ENCODE assay signal across 27 cellular contexts in genomic region chr7:40598915-40599314, GRCh38.
DNase-seq lines count a peak whose midpoint lies in the region; ATAC-seq and TF ChIP-seq lines count a peak whose summit lies in the region.
"Had no signal": no experiment of that assay in that cellular context is flagged by ENCODE, and none has a peak within 500 bp of the region (broad histone marks: within the 10 kb centered on the region; RNA-seq: fewer than 3 reads in every experiment).

No MANE protein-coding gene starts in this region.

- no peak for DNase-seq in CD14-positive monocyte (ENCODE audit: low spot score)
- DNase-seq in KBM-7: peak; percentile 77
- DNase-seq in NOMO-1 treated with DMSO at 0.1 percent for 48 hours (lab: John Stamatoyannopoulos, UW; ENCODE audit: unreplicated experiment): peak; percentile 84
- no peak for DNase-seq in activated naive CD8-positive, alpha-beta T cell treated with anti-CD3 and anti-CD28 coated beads, Interleukin-2, amount 10 ng/mL, durations not matched to agents 7 days and 5 days
- no peak for DNase-seq in activated T-cell treated with anti-CD3 and anti-CD28 coated beads, Interleukin-2, amount 50 U/mL, for 24 hours
- DNase-seq in omental fat pad (ENCODE audit: low spot score): no peak
- DNase-seq: activated CD4-positive, alpha-beta T cell treated with anti-CD3 and anti-CD28 coated beads, Interleukin-2, amount 50 U/mL, for 1 hour; aorta; COR-L47; effector CD8-positive, alpha-beta T cell; HCEC 1CT; left ventricle myocardium superior; NCI-H1417 treated with DMSO at 0.1 percent for 48 hours; NCI-H2081; NCI-H345; NCI-H748 treated with DMSO at 0.1 percent for 48 hours; retina; transverse colon; WERI-Rb-1 had no signal

- in situ Hi-C loops in KBM-7 (cut with MboI; ENCODE audit: low pct_unique_long_range_greater_than_20kb, low sequenced_read_pairs): no loop called here

- POLR2A ChIA-PET in activated naive CD8-positive, alpha-beta T cell treated with anti-CD3 and anti-CD28 coated beads, Interleukin-2, amount 10 ng/mL, durations not matched to agents 7 days and 5 days (lab: Charles Lee): no interaction called here

- no peaks in the 10 kb centered on the region for H3K36me3 Mint-ChIP-seq in CD14-positive monocyte
- H3K36me3 Mint-ChIP-seq in activated naive CD8-positive, alpha-beta T cell treated with anti-CD3 and anti-CD28 coated beads, Interleukin-2, amount 10 ng/mL, durations not matched to agents 7 days and 5 days: no peaks in the 10 kb centered on the region
- no peaks in the 10 kb centered on the region for H3K36me3 Mint-ChIP-seq in activated T-cell treated with anti-CD3 and anti-CD28 coated beads, Interleukin-2, amount 50 U/mL, for 24 hours (ENCODE audit: low read depth)

- ATAC-seq in activated naive CD8-positive, alpha-beta T cell treated with anti-CD3 and anti-CD28 coated beads, Interleukin-2, amount 10 ng/mL, durations not matched to agents 7 days and 5 days (ENCODE audit: low read depth): peak; percentile 39
- ATAC-seq in HG02852 (IDR thresholded peaks at IDR 0.05; ENCODE audit: unreplicated experiment): no peak
- no peak for ATAC-seq in GM19328 (IDR thresholded peaks at IDR 0.05; ENCODE audit: unreplicated experiment)
- no peak for ATAC-seq in omental fat pad (ENCODE audit: low FRiP score)
- ATAC-seq: left ventricle myocardium superior, Right ventricle myocardium inferior, SK-N-SH treated with all-trans-retinoic acid at 6 μM for 48 hours had no signal

- peaks cover 26% of the 10 kb centered on the region for H3K4me1 Mint-ChIP-seq in CD14-positive monocyte
- peaks cover 11% of the 10 kb centered on the region for H3K4me1 Mint-ChIP-seq in activated naive CD8-positive, alpha-beta T cell treated with anti-CD3 and anti-CD28 coated beads, Interleukin-2, amount 10 ng/mL, durations not matched to agents 7 days and 5 days
- H3K4me1 Mint-ChIP-seq in activated T-cell treated with anti-CD3 and anti-CD28 coated beads, Interleukin-2, amount 50 U/mL, for 24 hours (ENCODE audit: low read depth): peaks cover 11% of the 10 kb centered on the region

- peak overlapping the region; percentile 48 to 80 for H3K4me3 Mint-ChIP-seq in CD14-positive monocyte
- peak overlapping the region; percentile 41 for H3K4me3 Mint-ChIP-seq in activated naive CD8-positive, alpha-beta T cell treated with anti-CD3 and anti-CD28 coated beads, Interleukin-2, amount 10 ng/mL, durations not matched to agents 7 days and 5 days
- no peak overlapping the region for H3K4me3 Mint-ChIP-seq in activated T-cell treated with anti-CD3 and anti-CD28 coated beads, Interleukin-2, amount 50 U/mL, for 24 hours
- H3K4me3 Mint-ChIP-seq: activated naive CD4-positive, alpha-beta T cell treated with anti-CD3 and anti-CD28 coated beads, Interleukin-2, amount 50 U/mL, for 24 hours; B cell; mesothelial cell of epicardium; T-helper 2 cell treated with Interferon-gamma antibody and Interleukin-4, amounts not matched to agents 5 μg/mL and 100 μg/mL, for 36 hours had no signal

- H3K27me3 Mint-ChIP-seq in CD14-positive monocyte (ENCODE audit: low read depth in 3 of 3): peaks cover 0 to 2% (median 0%) of the 10 kb centered on the region in 3 donors
- H3K27me3 Mint-ChIP-seq in activated naive CD8-positive, alpha-beta T cell treated with anti-CD3 and anti-CD28 coated beads, Interleukin-2, amount 10 ng/mL, durations not matched to agents 7 days and 5 days: peaks cover 22% of the 10 kb centered on the region
- H3K27me3 Mint-ChIP-seq in activated T-cell treated with anti-CD3 and anti-CD28 coated beads, Interleukin-2, amount 50 U/mL, for 24 hours: no peaks in the 10 kb centered on the region
- H3K27me3 Mint-ChIP-seq: activated naive CD4-positive, alpha-beta T cell treated with anti-CD3 and anti-CD28 coated beads, Interleukin-2, amount 50 U/mL, for 24 hours; B cell had no signal

- TF ChIP-seq CTCF in CD14-positive monocyte (IDR thresholded peaks at IDR 0.05) (no peak), omental fat pad (IDR thresholded peaks at IDR 0.05) (no peak)

- H3K9me3 Mint-ChIP-seq in CD14-positive monocyte: peaks cover 3 to 7% (median 6%) of the 10 kb centered on the region in 7 donors
- no peaks in the 10 kb centered on the region for H3K9me3 Mint-ChIP-seq in activated naive CD8-positive, alpha-beta T cell treated with anti-CD3 and anti-CD28 coated beads, Interleukin-2, amount 10 ng/mL, durations not matched to agents 7 days and 5 days
- H3K9me3 Mint-ChIP-seq in activated T-cell treated with anti-CD3 and anti-CD28 coated beads, Interleukin-2, amount 50 U/mL, for 24 hours: no peaks in the 10 kb centered on the region
- H3K9me3 Mint-ChIP-seq: activated naive CD4-positive, alpha-beta T cell treated with anti-CD3 and anti-CD28 coated beads, Interleukin-2, amount 50 U/mL, for 24 hours; T-helper 2 cell treated with Interferon-gamma antibody and Interleukin-4, amounts not matched to agents 5 μg/mL and 100 μg/mL, for 36 hours had no signal

- intact Hi-C loops in CD14-positive monocyte (cut with micrococcal nuclease): no loop called here

- peak overlapping the region; percentile 25 to 87 (median 64) for H3K27ac Mint-ChIP-seq in CD14-positive monocyte
- no peak overlapping the region for H3K27ac Mint-ChIP-seq in activated naive CD8-positive, alpha-beta T cell treated with anti-CD3 and anti-CD28 coated beads, Interleukin-2, amount 10 ng/mL, durations not matched to agents 7 days and 5 days
- H3K27ac Mint-ChIP-seq in activated T-cell treated with anti-CD3 and anti-CD28 coated beads, Interleukin-2, amount 50 U/mL, for 24 hours: no peak overlapping the region
- H3K27ac Mint-ChIP-seq: activated naive CD4-positive, alpha-beta T cell treated with anti-CD3 and anti-CD28 coated beads, Interleukin-2, amount 50 U/mL, for 24 hours; B cell; mesothelial cell of epicardium; T-helper 2 cell treated with Interferon-gamma antibody and Interleukin-4, amounts not matched to agents 5 μg/mL and 100 μg/mL, for 36 hours had no signal

Comparison
In these comparisons a context has a peak if more than half of its experiments do, and no peak if none do; other contexts are left out.
1. DNase-seq: peak in KBM-7 (single experiment) and NOMO-1 treated with DMSO at 0.1 percent for 48 hours (single experiment); none in CD14-positive monocyte (single experiment), activated naive CD8-positive, alpha-beta T cell treated with anti-CD3 and anti-CD28 coated beads, Interleukin-2, amount 10 ng/mL, durations not matched to agents 7 days and 5 days (single experiment), activated T-cell treated with anti-CD3 and anti-CD28 coated beads, Interleukin-2, amount 50 U/mL, for 24 hours (single experiment) and omental fat pad (single experiment).
2. H3K27ac Mint-ChIP-seq: peak in CD14-positive monocyte (7 of 7); none in activated naive CD8-positive, alpha-beta T cell treated with anti-CD3 and anti-CD28 coated beads, Interleukin-2, amount 10 ng/mL, durations not matched to agents 7 days and 5 days (single experiment) and activated T-cell treated with anti-CD3 and anti-CD28 coated beads, Interleukin-2, amount 50 U/mL, for 24 hours (single experiment).